ENCODE assay signal across 8 cellular contexts in genomic region chr5:75668988-75669760, GRCh38. TPM values are rescaled to one million over a fixed set of nuclear protein-coding genes. Genes with fewer than 3 reads are reported as not detected.
DNase-seq lines count a peak whose midpoint lies in the region; ATAC-seq and TF ChIP-seq lines count a peak whose summit lies in the region.

No MANE protein-coding gene starts in this region.

- H3K4me2 ChIP-seq in neural progenitor cell: no peak overlapping the region

- H2AFZ ChIP-seq in neural progenitor cell (replicated peaks): no peak overlapping the region

- H3K36me3 ChIP-seq in endodermal cell (ENCODE audit: control insufficient read depth, insufficient read depth, low read length) (peaks cover under 1% of the 10 kb centered on the region), rectal smooth muscle tissue (ENCODE audit: control insufficient read depth, insufficient read depth, low read length) (no peaks in the 10 kb centered on the region), neural progenitor cell (no peaks in the 10 kb centered on the region)

- TF ChIP-seq CTCF in endodermal cell (conservative IDR thresholded peaks at IDR 0.05): no peak
- no peak for TF ChIP-seq CTCF in neural progenitor cell (IDR thresholded peaks at IDR 0.05)

- H3K27ac Mint-ChIP-seq in endodermal cell: peak overlapping the region; percentile 31
- no peak overlapping the region for H3K27ac Mint-ChIP-seq in neural progenitor cell

- DNase-seq in NCI-H2081 (lab: John Stamatoyannopoulos, UW): peak; percentile 47 to 65
- no peak for DNase-seq in NCI-H2081 treated with DMSO at 0.1 percent for 48 hours (lab: John Stamatoyannopoulos, UW)
- peak; percentile 68 for DNase-seq in NCI-H1092 (lab: John Stamatoyannopoulos, UW)
- peak; percentile 14 for DNase-seq in activated CD4-positive, CD25-positive, alpha-beta regulatory T cell treated with anti-CD3 and anti-CD28 coated beads, Interleukin-2, amount 50 U/mL, for 16 hours (ENCODE audit: low read depth, low spot score)
- no peak for DNase-seq in endodermal cell
- no peak for DNase-seq in neural progenitor cell (ENCODE audit: low spot score)

- H3K4me1 Mint-ChIP-seq in endodermal cell: peaks cover 32% of the 10 kb centered on the region
- H3K4me1 Mint-ChIP-seq in neural progenitor cell: peaks cover 19% of the 10 kb centered on the region

- no peaks in the 10 kb centered on the region for H4K20me1 ChIP-seq in neural progenitor cell (ENCODE audit: low read depth)

- H3K9me3 ChIP-seq in endodermal cell (ENCODE audit: control insufficient read depth, low read length) (no peaks in the 10 kb centered on the region), neural progenitor cell (ENCODE audit: low read depth) (no peaks in the 10 kb centered on the region)

- H3F3A ChIP-seq in neural progenitor cell (ENCODE audit: low read depth): no peaks in the 10 kb centered on the region

- H3K4me3 ChIP-seq in endodermal cell (ENCODE audit: low read length): peak overlapping the region; percentile 2
- peak overlapping the region; percentile 44 for H3K4me3 ChIP-seq in rectal smooth muscle tissue (ENCODE audit: low read length)
- H3K4me3 ChIP-seq in neural progenitor cell: no peak overlapping the region

- H3K9ac ChIP-seq in endodermal cell (ENCODE audit: extremely low read depth, low read length, poor library complexity, severe bottlenecking) (no peak overlapping the region), rectal smooth muscle tissue (ENCODE audit: low read length) (no peak overlapping the region), neural progenitor cell (no peak overlapping the region)

- no peaks in the 10 kb centered on the region for H3K79me2 ChIP-seq in neural progenitor cell (ENCODE audit: low read depth)

- H3K36me3 Mint-ChIP-seq in endodermal cell (ENCODE audit: low read depth): peaks cover 15% of the 10 kb centered on the region
- H3K36me3 Mint-ChIP-seq in neural progenitor cell: peaks cover 2% of the 10 kb centered on the region

- 66 to 73% methylated on average over 9 to 11 of the region's 11 CpGs for WGBS in endodermal cell (ENCODE audit: insufficient coverage in 1 of 2, insufficient read length in 1 of 2), 2 experiments

- peak; percentile 91 for ATAC-seq in HG02798 (IDR thresholded peaks at IDR 0.05; ENCODE audit: poor library complexity, unreplicated experiment)

- H3K4me3 Mint-ChIP-seq in endodermal cell (peak overlapping the region; percentile 10), neural progenitor cell (no peak overlapping the region)

- H3K27me3 ChIP-seq in endodermal cell (ENCODE audit: control insufficient read depth, insufficient read depth, low read length, poor library complexity, severe bottlenecking) (no peaks in the 10 kb centered on the region), rectal smooth muscle tissue (ENCODE audit: control insufficient read depth, insufficient read depth, low read length) (no peaks in the 10 kb centered on the region), neural progenitor cell (no peaks in the 10 kb centered on the region)

- H3K27ac ChIP-seq in endodermal cell (ENCODE audit: low read depth, low read length): no peak overlapping the region
- H3K27ac ChIP-seq in rectal smooth muscle tissue (ENCODE audit: low read depth, low read length): no peak overlapping the region
- no peak overlapping the region for H3K27ac ChIP-seq in neural progenitor cell

- H3K4me1 ChIP-seq in endodermal cell (ENCODE audit: control insufficient read depth, insufficient read depth, low read length) (peaks cover 18% of the 10 kb centered on the region), rectal smooth muscle tissue (ENCODE audit: control insufficient read depth, insufficient read depth, low read length) (no peaks in the 10 kb centered on the region), neural progenitor cell (peaks cover 28% of the 10 kb centered on the region)

- H3K9me3 Mint-ChIP-seq in endodermal cell: no peaks in the 10 kb centered on the region
- H3K9me3 Mint-ChIP-seq in neural progenitor cell: no peaks in the 10 kb centered on the region

- H3K27me3 Mint-ChIP-seq in endodermal cell (ENCODE audit: insufficient read depth): no peaks in the 10 kb centered on the region
- H3K27me3 Mint-ChIP-seq in neural progenitor cell (ENCODE audit: insufficient read depth, low read depth): no peaks in the 10 kb centered on the region

RNA-seq across cellular contexts. Expression of gene POC5, which starts 48.1 kb away (rescaled TPM):
- total RNA-seq in endodermal cell (10 to 100 TPM; 10.7 to 13.8 TPM), neural progenitor cell (ENCODE audit: low replicate concordance) (31.2 and 58.2 TPM in 2 replicates)
- polyA plus RNA-seq in endodermal cell (2013, experiment 1 of 2): 22.5 TPM
- polyA plus RNA-seq in endodermal cell (2013, experiment 2 of 2): 19.0 TPM

RNA-seq across cellular contexts. Expression of gene ANKDD1B, which starts 57.9 kb away (rescaled TPM):
- total RNA-seq in endodermal cell (1 to 10 TPM; 4.6 to 8.6 TPM), neural progenitor cell (ENCODE audit: low replicate concordance) (0.40 and 0.60 TPM in 2 replicates)
- 0.21 TPM for polyA plus RNA-seq in endodermal cell (2013, experiment 1 of 2)
- polyA plus RNA-seq in endodermal cell (2013, experiment 2 of 2): 0.25 TPM

Comparison
In these comparisons a context has a peak if more than half of its experiments do, and no peak if none do; other contexts are left out.
1. DNase-seq: peak in NCI-H2081 (2 of 2), NCI-H1092 (single experiment) and activated CD4-positive, CD25-positive, alpha-beta regulatory T cell treated with anti-CD3 and anti-CD28 coated beads, Interleukin-2, amount 50 U/mL, for 16 hours (single experiment); none in NCI-H2081 treated with DMSO at 0.1 percent for 48 hours (single experiment), endodermal cell (single experiment) and neural progenitor cell (single experiment).